In genomic region chr3:96101013-96101412, GRCh38 we compare ENCODE assay signal across 18 cellular contexts.
"Had no signal": no experiment of that assay in that cellular context is flagged by ENCODE, and none has a peak within 500 bp of the region (broad histone marks: within the 10 kb centered on the region; RNA-seq: fewer than 3 reads in every experiment).

No MANE protein-coding gene starts in this region.

- H3K27me3 ChIP-seq: body of pancreas, cardiac muscle cell, hepatocyte, pancreas, right atrium auricular region had no signal

- H3K27ac ChIP-seq: body of pancreas, cardiac muscle cell, hepatocyte, pancreas, psoas muscle, right atrium auricular region, thoracic aorta had no signal

- ATAC-seq: activated CD4-positive, CD25-positive, alpha-beta regulatory T cell treated with anti-CD3 and anti-CD28 coated beads, Interleukin-2, amount 50 U/mL, for 24 hours; activated CD8-positive, alpha-beta T cell treated with anti-CD3 and anti-CD28 coated beads, Interleukin-2, amount 10 ng/mL, durations not matched to agents 7 days and 5 days; body of pancreas; pancreas; psoas muscle had no signal

- H3K4me1 ChIP-seq: body of pancreas, pancreas, psoas muscle, right atrium auricular region had no signal

- H3K4me3 ChIP-seq: body of pancreas, cardiac muscle cell, hepatocyte, pancreas, psoas muscle, right atrium auricular region, thoracic aorta had no signal

- H3K9me3 ChIP-seq: body of pancreas, pancreas, psoas muscle, right atrium auricular region, thoracic aorta had no signal

- H3K36me3 ChIP-seq: pancreas, right atrium auricular region, thoracic aorta had no signal

- DNase-seq: activated CD4-positive, alpha-beta T cell treated with anti-CD3 and anti-CD28 coated beads, Interleukin-2, amount 10 ng/mL, durations not matched to agents 24 days and 14 days; activated CD8-positive, alpha-beta T cell treated with anti-CD3 and anti-CD28 coated beads, Interleukin-2, amount 10 ng/mL, durations not matched to agents 7 days and 5 days; activated gamma-delta T cell; anterior cingulate cortex; body of pancreas; effector CD4-positive, alpha-beta T cell; foreskin melanocyte; glutamatergic neuron; nephron progenitor cell; pancreas; psoas muscle; stimulated activated CD4-positive, alpha-beta T cell treated with anti-CD3 and anti-CD28 coated beads, Interleukin-4, amount 100 ng/mL, for 24 hours; stimulated activated naive CD4-positive, alpha-beta T cell treated with Interleukin-2 at 50 U/mL for 16 hours had no signal
